ENCODE assay signal across 13 cellular contexts in the genomic region with DNA sequence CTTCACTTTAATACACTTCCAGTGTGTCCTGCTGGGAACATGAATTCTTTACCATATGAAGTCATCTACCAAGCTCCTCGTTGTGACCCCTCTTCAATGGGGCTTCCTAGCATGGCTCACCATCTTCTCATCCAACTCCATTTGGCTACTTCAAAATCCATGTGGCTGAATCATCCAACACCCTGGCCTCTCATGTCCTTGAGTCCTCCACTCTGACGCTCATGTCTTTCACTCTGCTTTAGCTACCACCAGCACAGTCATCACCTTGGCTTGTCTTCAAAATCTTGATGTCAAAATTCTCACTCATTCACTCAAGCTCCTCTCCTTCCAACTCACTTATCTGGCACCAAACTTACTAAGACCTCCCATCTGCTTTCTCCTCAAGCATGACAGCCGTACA. TPM values are rescaled to one million over a fixed set of nuclear protein-coding genes. Genes with fewer than 3 reads are reported as not detected.
DNase-seq lines count a peak whose midpoint lies in the region; TF ChIP-seq lines count a peak whose summit lies in the region.
"Had no signal": no experiment of that assay in that cellular context is flagged by ENCODE, and none has a peak within 500 bp of the region (broad histone marks: within the 10 kb centered on the region; RNA-seq: fewer than 3 reads in every experiment).

No MANE protein-coding gene starts in this region.

- no peaks in the 10 kb centered on the region for H3K9me3 ChIP-seq in adrenal gland (replicated peaks in 1 of 3)

- H3K4me1 ChIP-seq in adrenal gland (replicated peaks in 1 of 2), result peaks cover 0 to 5% of the 10 kb centered on the region in 2 donors

- no peaks in the 10 kb centered on the region for H3K27me3 ChIP-seq in adrenal gland

- intact Hi-C loops in adrenal gland (cut with DNase I), result no loop called here

- H3K27ac ChIP-seq in adrenal gland, result peak overlapping the region in 2 of 5 donors; percentile 33 to 39

- DNase-seq in A172 (ENCODE audit: low spot score) (peak; percentile 86), HCEC 1CT (peak; percentile 98), adrenal gland (peak in 5 of 7 donors; percentile 47 to 69 (median 65)), foreskin fibroblast (peak; percentile 96 to 99), pons (ENCODE audit: low spot score) (no peak), NCI-H1105 (lab: John Stamatoyannopoulos, UW) (no peak), globus pallidus (ENCODE audit: low spot score) (no peak)
- DNase-seq in activated naive CD4-positive, alpha-beta T cell (lab: John Stamatoyannopoulos, UW), result no peak
- DNase-seq: activated naive CD4-positive, alpha-beta T cell treated with anti-CD3 and anti-CD28 coated beads, Interleukin-2, amount 50 U/mL, for 16 hours; cortex of kidney; MV-4-11; stimulated activated CD4-positive, alpha-beta T cell treated with anti-CD3 and anti-CD28 coated beads, Interleukin-12 subunit alpha, Interleukin-12 subunit beta, amount 100 ng/mL, for 4 hours; T-helper 17 cell had no signal

- TF ChIP-seq CTCF in adrenal gland (IDR thresholded peaks at IDR 0.05), result no peak
- TF ChIP-seq CTCF in foreskin fibroblast (IDR thresholded peaks at IDR 0.05; ENCODE audit: low read depth, low read length), result no peak

- H3K36me3 ChIP-seq in adrenal gland (replicated peaks in 1 of 2), result peaks cover 0 to 45% of the 10 kb centered on the region in 2 donors

- no peak for TF ChIP-seq POLR2A in adrenal gland (IDR thresholded peaks at IDR 0.05)

- no peak overlapping the region for H3K4me3 ChIP-seq in adrenal gland
- no peak overlapping the region for H3K4me3 ChIP-seq in foreskin fibroblast (ENCODE audit: low read depth in 1 of 2, low read length in 2 of 2)

- 63 to 78% (median 68%) methylated on average over 3 of the region's 3 CpGs for WGBS in adrenal gland, 4 donors

RNA-seq across cellular contexts. Expression of gene AMFR, which starts 35.8 kb away (rescaled TPM):
- total RNA-seq in A172 (2014; rRNA removed; shearing (Covaris generic)), result 172 and 175 TPM in 2 replicates
- total RNA-seq in adrenal gland, result 100 to 1,000 TPM; 165 to 346 (median 217) TPM
- 100 to 1,000 TPM in 1 of 3 donors, 10 to 100 TPM in 2; 40.3 to 117 (median 72.2) TPM for polyA plus RNA-seq in adrenal gland

Comparison
In these comparisons a context has a peak if more than half of its experiments do, and no peak if none do; other contexts are left out.
1. DNase-seq: peak in A172 (single experiment), HCEC 1CT (single experiment), adrenal gland (5 of 7) and foreskin fibroblast (2 of 2); none in pons (single experiment), activated naive CD4-positive, alpha-beta T cell (0 of 4), NCI-H1105 (single experiment) and globus pallidus (single experiment).